Comparison of ENCODE assay signal across 2 cellular contexts in the genomic region with DNA sequence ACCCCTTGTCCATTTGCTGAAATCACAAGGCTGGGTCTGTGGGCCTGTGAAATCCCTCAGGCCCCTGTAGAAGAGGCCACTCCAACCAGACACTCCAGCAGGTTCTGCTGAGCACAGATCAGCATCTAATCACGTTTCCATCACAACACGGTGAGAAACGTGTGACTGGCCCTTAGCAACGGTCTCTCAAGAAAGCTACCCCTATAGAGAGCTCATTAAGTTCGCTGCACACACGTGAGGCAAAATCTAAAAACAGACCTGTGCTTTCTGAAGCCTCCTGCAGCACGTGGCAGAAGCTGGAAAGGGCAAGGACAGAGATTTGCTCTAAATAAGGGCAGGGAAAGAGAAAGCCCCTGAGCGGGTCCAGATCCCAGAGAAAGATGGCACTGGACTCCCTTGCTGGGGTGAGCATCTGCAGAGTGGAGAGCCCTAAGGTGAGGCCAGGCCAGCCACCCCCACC.
TF ChIP-seq lines count a peak whose summit lies in the region.

No MANE protein-coding gene starts in this region.

TF ChIP-seq in HepG2, 621 proteins besides CTCF, POLR2A, EP300 and RAD21:
- TF ChIP-seq, protein P1, sequence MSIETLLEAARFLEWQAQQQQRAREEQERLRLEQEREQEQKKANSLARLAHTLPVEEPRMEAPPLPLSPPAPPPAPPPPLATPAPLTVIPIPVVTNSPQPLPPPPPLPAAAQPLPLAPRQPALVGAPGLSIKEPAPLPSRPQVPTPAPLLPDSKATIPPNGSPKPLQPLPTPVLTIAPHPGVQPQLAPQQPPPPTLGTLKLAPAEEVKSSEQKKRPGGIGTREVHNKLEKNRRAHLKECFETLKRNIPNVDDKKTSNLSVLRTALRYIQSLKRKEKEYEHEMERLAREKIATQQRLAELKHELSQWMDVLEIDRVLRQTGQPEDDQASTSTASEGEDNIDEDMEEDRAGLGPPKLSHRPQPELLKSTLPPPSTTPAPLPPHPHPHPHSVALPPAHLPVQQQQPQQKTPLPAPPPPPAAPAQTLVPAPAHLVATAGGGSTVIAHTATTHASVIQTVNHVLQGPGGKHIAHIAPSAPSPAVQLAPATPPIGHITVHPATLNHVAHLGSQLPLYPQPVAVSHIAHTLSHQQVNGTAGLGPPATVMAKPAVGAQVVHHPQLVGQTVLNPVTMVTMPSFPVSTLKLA (IDR thresholded peaks at IDR 0.05): peak; percentile 59
- no peak for TF ChIP-seq TSC22D2 (CRISPR knock-in tag; IDR thresholded peaks at IDR 0.05; ENCODE audit: borderline replicate concordance)

TF ChIP-seq in HEK293T, 16 proteins besides CTCF, POLR2A, EP300 and RAD21 (continued from another document):
- TF ChIP-seq SUZ12 (IDR thresholded peaks at IDR 0.05) (no peak), BHLHE40 (IDR thresholded peaks at IDR 0.05; ENCODE audit: borderline replicate concordance) (no peak), FOXA1 (IDR thresholded peaks at IDR 0.05) (no peak), ELF4 (IDR thresholded peaks at IDR 0.05) (no peak), SP1 (IDR thresholded peaks at IDR 0.05) (no peak), HDGF (IDR thresholded peaks at IDR 0.05; ENCODE audit: borderline replicate concordance) (no peak), FOXM1 (IDR thresholded peaks at IDR 0.05; ENCODE audit: borderline replicate concordance) (no peak), FOXK2 (IDR thresholded peaks at IDR 0.05) (no peak), ZNF384 (IDR thresholded peaks at IDR 0.05) (no peak), TARDBP (IDR thresholded peaks at IDR 0.05) (no peak), NFRKB (IDR thresholded peaks at IDR 0.05) (no peak), LEF1 (IDR thresholded peaks at IDR 0.05; ENCODE audit: borderline replicate concordance) (no peak), CTBP1 (IDR thresholded peaks at IDR 0.05; ENCODE audit: borderline replicate concordance) (no peak)
- TF ChIP-seq, protein P2, sequence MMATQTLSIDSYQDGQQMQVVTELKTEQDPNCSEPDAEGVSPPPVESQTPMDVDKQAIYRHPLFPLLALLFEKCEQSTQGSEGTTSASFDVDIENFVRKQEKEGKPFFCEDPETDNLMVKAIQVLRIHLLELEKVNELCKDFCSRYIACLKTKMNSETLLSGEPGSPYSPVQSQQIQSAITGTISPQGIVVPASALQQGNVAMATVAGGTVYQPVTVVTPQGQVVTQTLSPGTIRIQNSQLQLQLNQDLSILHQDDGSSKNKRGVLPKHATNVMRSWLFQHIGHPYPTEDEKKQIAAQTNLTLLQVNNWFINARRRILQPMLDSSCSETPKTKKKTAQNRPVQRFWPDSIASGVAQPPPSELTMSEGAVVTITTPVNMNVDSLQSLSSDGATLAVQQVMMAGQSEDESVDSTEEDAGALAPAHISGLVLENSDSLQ (IDR thresholded peaks at IDR 0.05): no peak
